In the genomic region with DNA sequence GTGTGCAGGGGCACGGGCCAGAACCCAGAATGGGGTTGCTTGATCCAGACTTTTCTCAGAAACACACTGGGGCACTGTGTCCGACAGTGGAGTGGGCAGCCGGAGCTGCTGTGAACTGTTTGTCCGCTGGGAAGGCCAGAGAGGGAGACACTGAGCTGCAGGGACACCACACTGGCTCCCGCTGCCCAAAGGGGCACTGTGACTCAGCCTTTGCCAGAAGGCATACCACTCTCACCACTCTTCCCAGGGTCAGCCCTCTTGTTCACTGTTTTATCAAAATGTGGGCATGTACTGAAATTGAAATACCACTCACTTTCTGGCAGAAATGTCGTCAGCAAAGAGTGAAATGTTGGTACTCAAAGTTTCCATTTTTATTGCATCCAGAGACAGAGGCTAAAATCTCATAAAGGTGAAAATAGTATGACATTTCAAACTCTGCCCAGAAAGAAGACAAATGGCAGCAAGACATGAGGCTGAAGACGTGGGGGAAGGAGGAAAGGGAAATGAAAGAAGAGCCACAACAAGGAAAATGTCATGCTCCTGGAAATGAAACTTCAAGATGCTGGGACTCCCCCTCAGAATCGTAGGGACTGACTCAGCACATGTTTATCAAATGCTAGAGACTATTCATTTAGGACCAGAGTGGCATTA, we compare ENCODE assay signal across 8 cellular contexts. TPM values are rescaled to one million over a fixed set of nuclear protein-coding genes. Genes with fewer than 3 reads are reported as not detected.
DNase-seq lines count a peak whose midpoint lies in the region; ATAC-seq, FAIRE-seq and TF ChIP-seq lines count a peak whose summit lies in the region.

No MANE protein-coding gene starts in this region.

- H3K27me3 ChIP-seq in PC-3 (ENCODE audit: low read length) (no peaks in the 10 kb centered on the region), esophagus squamous epithelium (no peaks in the 10 kb centered on the region)

- CTCF ChIA-PET in PC-3 (lab: Charles Lee) = no interaction called here

- no peak overlapping the region for H3K4me3 Mint-ChIP-seq in chondrocyte (ENCODE audit: unreplicated experiment)

- peaks cover under 1% of the 10 kb centered on the region; the same call in 1 of the 2 replicates for H3K36me3 ChIP-seq in PC-3 (ENCODE audit: low read depth, low read length)
- no peaks in the 10 kb centered on the region for H3K36me3 ChIP-seq in esophagus squamous epithelium

- no peaks in the 10 kb centered on the region for H3K79me2 ChIP-seq in PC-3 (ENCODE audit: low read length)

- H3F3A ChIP-seq in PC-3 (ENCODE audit: low read length, unreplicated experiment) = peaks cover 7% of the 10 kb centered on the region

- TF ChIP-seq CTCF in GM20000 (IDR thresholded peaks at IDR 0.05; ENCODE audit: extremely low read depth, missing control alignments) (no peak), PC-3 (conservative IDR thresholded peaks at IDR 0.05; ENCODE audit: low read depth, low read length) (peak; percentile 24), chondrocyte (IDR thresholded peaks at IDR 0.05) (peak; percentile 53), D721Med (IDR thresholded peaks at IDR 0.05; ENCODE audit: insufficient read depth, missing control alignments) (no peak), esophagus squamous epithelium (IDR thresholded peaks at IDR 0.05) (no peak)

- H2AFZ ChIP-seq in PC-3 (ENCODE audit: low read length) = 0 out of 2 replicates have a peak overlapping the region, but pooled peaks have one; percentile 8

- POLR2A ChIA-PET in PC-3 (lab: Charles Lee; ENCODE audit: unreplicated experiment) = interaction anchor here (0.6 kb wide), 1 partner anchor 111 kb away, joined by 3 read pairs; no protein-coding TSS in a partner anchor

- no peaks in the 10 kb centered on the region for H3K36me3 Mint-ChIP-seq in chondrocyte (ENCODE audit: low read depth)

- H3K27ac Mint-ChIP-seq in chondrocyte (ENCODE audit: unreplicated experiment) = no peak overlapping the region

- no peaks in the 10 kb centered on the region for H3K9me3 Mint-ChIP-seq in chondrocyte (ENCODE audit: low read depth)

- H3K9me3 ChIP-seq in PC-3 (ENCODE audit: low read length) (peaks cover 7% of the 10 kb centered on the region), esophagus squamous epithelium (no peaks in the 10 kb centered on the region)

- H3K4me2 ChIP-seq in PC-3 (ENCODE audit: low read length) = no peak overlapping the region

- H3K27ac ChIP-seq in PC-3 (ENCODE audit: low read length) (no peak overlapping the region), esophagus squamous epithelium (no peak overlapping the region)

- H3K9me2 ChIP-seq in PC-3 (replicated peaks; ENCODE audit: low read length) = no peaks in the 10 kb centered on the region

- H3K27me3 Mint-ChIP-seq in chondrocyte (ENCODE audit: low read depth) = no peaks in the 10 kb centered on the region

- no TSS peak for BruUV-seq in PC-3 (replicated peaks; lab: Mats Ljungman, UMichigan)

- H3K4me1 ChIP-seq in PC-3 (ENCODE audit: insufficient read depth, low read length) (peaks cover 41% of the 10 kb centered on the region), esophagus squamous epithelium (peaks cover 0 to 10% (median 0%) of the 10 kb centered on the region in 3 donors)

- intact Hi-C loops in PC-3 (cut with micrococcal nuclease) = no loop called here
- intact Hi-C loops in esophagus squamous epithelium (cut with DNase I) = no loop called here

- peaks cover 38% of the 10 kb centered on the region for H3K4me1 Mint-ChIP-seq in chondrocyte (ENCODE audit: low read depth)

- H3K4me3 ChIP-seq in PC-3 (ENCODE audit: low read length) = no peak overlapping the region
- no peak overlapping the region for H3K4me3 ChIP-seq in esophagus squamous epithelium

- peak; percentile 88 for DNase-seq in A172 (ENCODE audit: low spot score)
- peak; percentile 30 for DNase-seq in GM20000 (ENCODE audit: low spot score)
- peak; percentile 22 for DNase-seq in PC-3
- DNase-seq in chondrocyte (ENCODE audit: low spot score) = no peak
- no peak for DNase-seq in D721Med (ENCODE audit: insufficient read length, low spot score)
- DNase-seq in esophagus squamous epithelium (lab: John Stamatoyannopoulos, UW) = no peak
- DNase-seq in kidney glomerular epithelial cell (lab: John Stamatoyannopoulos, UW) = no peak

- H3K9ac ChIP-seq in PC-3 (ENCODE audit: low read length) = no peak overlapping the region

- WGBS in esophagus squamous epithelium, 2 donors = 56 to 60% methylated on average over 6 to 7 of the region's 8 CpGs

- no peaks in the 10 kb centered on the region for H4K20me1 ChIP-seq in PC-3 (ENCODE audit: low read length)

- no peak for FAIRE-seq in D721Med (lab: Jason Lieb, UNC)

- ATAC-seq in PC-3 (no peak), HG03521 (IDR thresholded peaks at IDR 0.05; ENCODE audit: unreplicated experiment) (no peak)

- no peak for TF ChIP-seq POLR2A in esophagus squamous epithelium (IDR thresholded peaks at IDR 0.05)

RNA-seq across cellular contexts. Expression of gene IL7R, which starts 4.5 kb away (rescaled TPM):
- total RNA-seq in A172 (2014; rRNA removed; shearing (Covaris generic)) = 114 and 160 TPM in 2 replicates
- total RNA-seq in PC-3 (2014; rRNA removed) (7.1 and 7.4 TPM in 2 replicates), chondrocyte (0.36 to 0.56 TPM (median 0.50 TPM) in 3 replicates), esophagus squamous epithelium (10 to 100 TPM in 3 of 4 donors, 1 to 10 TPM in 1; 4.4 to 19.1 (median 11.1) TPM)

Comparison
In these comparisons a context has a peak if more than half of its experiments do, and no peak if none do; other contexts are left out.
1. DNase-seq: peak in A172 (single experiment), GM20000 (single experiment) and PC-3 (single experiment); none in chondrocyte (single experiment), D721Med (single experiment), esophagus squamous epithelium (single experiment) and kidney glomerular epithelial cell (single experiment).
2. CTCF ChIP-seq: peak in PC-3 (single experiment) and chondrocyte (single experiment); none in GM20000 (single experiment), D721Med (single experiment) and esophagus squamous epithelium (0 of 6).